Comparison of ENCODE assay signal across 18 cellular contexts in the genomic region with DNA sequence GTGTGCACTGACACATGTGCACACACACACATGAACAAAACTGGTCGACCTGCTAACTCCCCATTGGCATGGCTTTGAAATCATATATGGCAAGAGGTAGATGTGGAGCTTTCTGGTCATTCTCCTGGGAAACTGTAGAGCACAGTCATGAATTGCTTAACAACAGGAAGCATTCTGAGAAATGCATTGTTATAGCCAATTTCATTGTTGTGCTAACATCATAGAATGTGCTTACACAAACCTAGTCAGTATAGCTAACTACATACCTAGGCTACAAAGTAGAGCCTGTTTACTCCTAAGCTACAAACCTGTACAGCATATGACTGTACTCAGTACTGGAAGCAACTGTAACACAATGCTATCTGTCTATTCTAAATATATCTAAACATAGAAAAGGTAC.
DNase-seq lines count a peak whose midpoint lies in the region; ATAC-seq and TF ChIP-seq lines count a peak whose summit lies in the region.
"Had no signal": no experiment of that assay in that cellular context is flagged by ENCODE, and none has a peak within 500 bp of the region (broad histone marks: within the 10 kb centered on the region; RNA-seq: fewer than 3 reads in every experiment).

No MANE protein-coding gene starts in this region.

- BruUV-seq in Calu3 (replicated peaks; lab: Mats Ljungman, UMichigan) = no TSS peak

- no peak overlapping the region for H3K27ac Mint-ChIP-seq in endodermal cell
- H3K27ac Mint-ChIP-seq in neural progenitor cell = no peak overlapping the region
- H3K27ac Mint-ChIP-seq in Calu3 (ENCODE audit: unreplicated experiment) = no peak overlapping the region
- H3K27ac Mint-ChIP-seq: activated CD8-positive, alpha-beta memory T cell treated with anti-CD3 and anti-CD28 coated beads, Interleukin-2, amount 10 ng/mL, durations not matched to agents 7 days and 5 days; B cell; stimulated activated naive CD8-positive, alpha-beta T cell treated with anti-CD3 and anti-CD28 coated beads, Interleukin-15, Interleukin-2, amounts not matched to agents 100 ng/mL and 50 ng/mL, for 24 hours; T-helper 17 cell had no signal

- H3K4me2 ChIP-seq in neural progenitor cell = no peak overlapping the region

- TF ChIP-seq CTCF in endodermal cell (conservative IDR thresholded peaks at IDR 0.05) (no peak), neural progenitor cell (IDR thresholded peaks at IDR 0.05) (no peak), Calu3 (IDR thresholded peaks at IDR 0.05; ENCODE audit: unreplicated experiment) (no peak)

- no peaks in the 10 kb centered on the region for H3F3A ChIP-seq in neural progenitor cell (ENCODE audit: low read depth)

- H3K27me3 Mint-ChIP-seq in endodermal cell (ENCODE audit: insufficient read depth) (no peaks in the 10 kb centered on the region), neural progenitor cell (ENCODE audit: insufficient read depth, low read depth) (no peaks in the 10 kb centered on the region), Calu3 (ENCODE audit: unreplicated experiment) (no peaks in the 10 kb centered on the region)
- H3K27me3 Mint-ChIP-seq: activated CD8-positive, alpha-beta memory T cell treated with anti-CD3 and anti-CD28 coated beads, Interleukin-2, amount 10 ng/mL, durations not matched to agents 7 days and 5 days; B cell; stimulated activated naive CD8-positive, alpha-beta T cell treated with anti-CD3 and anti-CD28 coated beads, Interleukin-15, Interleukin-2, amounts not matched to agents 100 ng/mL and 50 ng/mL, for 24 hours; T-helper 17 cell had no signal

- CTCF ChIA-PET in Calu3 (lab: Charles Lee) = interaction anchor here (0.5 kb wide), 1 partner anchor 361 kb away, joined by 17 read pairs; no protein-coding TSS in a partner anchor

- no peak for ATAC-seq in HG03095 (IDR thresholded peaks at IDR 0.05; ENCODE audit: unreplicated experiment)
- ATAC-seq: activated CD4-positive, CD25-positive, alpha-beta regulatory T cell treated with anti-CD3 and anti-CD28 coated beads, Interleukin-2, amount 50 U/mL, for 24 hours; activated CD8-positive, alpha-beta memory T cell treated with anti-CD3 and anti-CD28 coated beads, Interleukin-2, amount 10 ng/mL, durations not matched to agents 7 days and 5 days; T-helper 17 cell had no signal

- WGBS in endodermal cell (ENCODE audit: insufficient coverage in 1 of 2, insufficient read length in 1 of 2), 2 experiments = 43% methylated on average over 1 of the region's 1 CpG; no CpG with 5 or more reads in 1 of the 2 experiments

- H3K4me1 Mint-ChIP-seq in endodermal cell = peaks cover 6% of the 10 kb centered on the region
- H3K4me1 Mint-ChIP-seq in neural progenitor cell = no peaks in the 10 kb centered on the region
- no peaks in the 10 kb centered on the region for H3K4me1 Mint-ChIP-seq in Calu3 (ENCODE audit: low read depth, unreplicated experiment)
- H3K4me1 Mint-ChIP-seq: B cell, T-helper 17 cell had no signal

- H3K9me3 Mint-ChIP-seq in endodermal cell = no peaks in the 10 kb centered on the region
- no peaks in the 10 kb centered on the region for H3K9me3 Mint-ChIP-seq in neural progenitor cell
- H3K9me3 Mint-ChIP-seq in Calu3 (ENCODE audit: low read depth, unreplicated experiment) = no peaks in the 10 kb centered on the region
- H3K9me3 Mint-ChIP-seq: stimulated activated naive CD8-positive, alpha-beta T cell treated with anti-CD3 and anti-CD28 coated beads, Interleukin-15, Interleukin-2, amounts not matched to agents 100 ng/mL and 50 ng/mL, for 24 hours had no signal

- H3K36me3 Mint-ChIP-seq in endodermal cell (ENCODE audit: low read depth) = peaks cover 3% of the 10 kb centered on the region
- peaks cover 2% of the 10 kb centered on the region for H3K36me3 Mint-ChIP-seq in neural progenitor cell
- no peaks in the 10 kb centered on the region for H3K36me3 Mint-ChIP-seq in Calu3 (ENCODE audit: insufficient read depth, unreplicated experiment)

- DNase-seq in ELR (ENCODE audit: low read depth) = peak; percentile 32
- DNase-seq in LHCN-M2 (ENCODE audit: low read depth) = peak; percentile 22
- peak; percentile 46 for DNase-seq in endodermal cell
- peak; percentile 57 for DNase-seq in iris pigment epithelial cell (ENCODE audit: low read depth)
- DNase-seq in neural progenitor cell (ENCODE audit: low spot score) = no peak
- no peak for DNase-seq in DMS153 (lab: John Stamatoyannopoulos, UW)
- DNase-seq in Calu3 = no peak
- DNase-seq: activated CD8-positive, alpha-beta memory T cell treated with anti-CD3 and anti-CD28 coated beads, Interleukin-2, amount 10 ng/mL, durations not matched to agents 7 days and 5 days; activated naive CD4-positive, alpha-beta T cell; HCEC 1CT; Karpas-422; NK-92 treated with Interleukin-12 subunit alpha and Interleukin-12 subunit beta, amount 100 ng/mL, for 24 hours; Right ventricle myocardium superior; T-helper 17 cell had no signal

- H3K36me3 ChIP-seq in endodermal cell (ENCODE audit: control insufficient read depth, insufficient read depth, low read length) (peaks cover 2% of the 10 kb centered on the region), neural progenitor cell (no peaks in the 10 kb centered on the region)

- H3K9ac ChIP-seq in endodermal cell (ENCODE audit: extremely low read depth, low read length, poor library complexity, severe bottlenecking) = no peak overlapping the region
- no peak overlapping the region for H3K9ac ChIP-seq in neural progenitor cell

- H4K20me1 ChIP-seq in neural progenitor cell (ENCODE audit: low read depth) = no peaks in the 10 kb centered on the region

- H3K4me3 Mint-ChIP-seq in endodermal cell (no peak overlapping the region), neural progenitor cell (no peak overlapping the region), Calu3 (ENCODE audit: low read depth, unreplicated experiment) (no peak overlapping the region)
- H3K4me3 Mint-ChIP-seq: activated CD8-positive, alpha-beta memory T cell treated with anti-CD3 and anti-CD28 coated beads, Interleukin-2, amount 10 ng/mL, durations not matched to agents 7 days and 5 days; B cell; stimulated activated naive CD8-positive, alpha-beta T cell treated with anti-CD3 and anti-CD28 coated beads, Interleukin-15, Interleukin-2, amounts not matched to agents 100 ng/mL and 50 ng/mL, for 24 hours; T-helper 17 cell had no signal

- no peak overlapping the region for H3K27ac ChIP-seq in endodermal cell (ENCODE audit: low read depth, low read length)
- no peak overlapping the region for H3K27ac ChIP-seq in neural progenitor cell

- intact Hi-C loops in Calu3 (cut with micrococcal nuclease; ENCODE audit: unreplicated experiment) = no loop called here

- H3K9me3 ChIP-seq in endodermal cell (ENCODE audit: control insufficient read depth, low read length) (no peaks in the 10 kb centered on the region), neural progenitor cell (ENCODE audit: low read depth) (no peaks in the 10 kb centered on the region)

- no peaks in the 10 kb centered on the region for H3K79me2 ChIP-seq in neural progenitor cell (ENCODE audit: low read depth)

- H3K4me3 ChIP-seq in endodermal cell (ENCODE audit: low read length) (no peak overlapping the region), neural progenitor cell (no peak overlapping the region)

- no peak overlapping the region for H2AFZ ChIP-seq in neural progenitor cell (replicated peaks)

- H3K27me3 ChIP-seq in endodermal cell (ENCODE audit: control insufficient read depth, insufficient read depth, low read length, poor library complexity, severe bottlenecking) = no peaks in the 10 kb centered on the region
- no peaks in the 10 kb centered on the region for H3K27me3 ChIP-seq in neural progenitor cell

- H3K4me1 ChIP-seq in endodermal cell (ENCODE audit: control insufficient read depth, insufficient read depth, low read length) = no peaks in the 10 kb centered on the region
- H3K4me1 ChIP-seq in neural progenitor cell = no peaks in the 10 kb centered on the region

Comparison
In these comparisons a context has a peak if more than half of its experiments do, and no peak if none do; other contexts are left out.
1. DNase-seq: peak in ELR (single experiment), LHCN-M2 (single experiment), endodermal cell (single experiment) and iris pigment epithelial cell (single experiment); none in neural progenitor cell (single experiment), DMS153 (single experiment) and Calu3 (single experiment).